Comparison of ENCODE assay signal across 8 cellular contexts in the genomic region with DNA sequence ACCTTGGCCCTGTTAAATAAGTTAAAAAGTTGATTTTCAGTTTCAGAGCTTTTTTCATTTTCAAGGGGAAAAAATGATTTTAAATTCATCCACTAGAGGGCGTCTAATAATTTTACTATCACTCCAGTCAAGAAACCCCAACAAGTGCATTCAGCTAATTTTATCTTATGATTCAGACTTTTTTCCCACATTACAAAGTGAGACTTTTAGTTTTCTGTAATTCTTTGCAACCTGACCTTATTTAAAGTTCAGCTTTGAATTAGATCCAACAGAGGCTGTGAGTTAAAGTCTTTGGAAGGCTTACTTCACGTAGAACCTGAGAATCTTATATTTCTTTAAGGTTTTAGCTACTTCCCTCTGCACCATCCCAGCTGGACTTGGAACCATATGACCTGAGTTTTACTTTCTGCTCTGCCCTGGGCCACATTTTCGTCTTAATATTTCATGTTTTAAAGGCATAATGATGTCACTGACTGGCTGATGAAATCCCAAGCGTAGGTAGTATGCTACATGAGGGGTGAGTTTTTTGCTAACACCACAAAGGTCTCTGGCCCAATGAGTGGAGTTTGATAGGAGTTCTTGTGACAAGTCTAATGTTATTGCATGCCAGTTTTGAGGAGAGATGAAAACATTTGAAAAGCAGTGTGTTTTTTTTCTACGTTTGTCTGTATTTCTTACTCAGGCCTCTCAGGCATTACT. TPM values are rescaled to one million over a fixed set of nuclear protein-coding genes. Genes with fewer than 3 reads are reported as not detected.
DNase-seq lines count a peak whose midpoint lies in the region; ATAC-seq and TF ChIP-seq lines count a peak whose summit lies in the region.
"Had no signal": no experiment of that assay in that cellular context is flagged by ENCODE, and none has a peak within 500 bp of the region (broad histone marks: within the 10 kb centered on the region; RNA-seq: fewer than 3 reads in every experiment).

No MANE protein-coding gene starts in this region.

- H3K4me3 Mint-ChIP-seq in MCF 10A (ENCODE audit: unreplicated experiment) (no peak overlapping the region), mesothelial cell of epicardium (no peak overlapping the region)
- H3K4me3 Mint-ChIP-seq: activated B cell treated with CpG ODN at 0.5 μM for 24 hours had no signal

- ATAC-seq in GM19351 (IDR thresholded peaks at IDR 0.05; ENCODE audit: unreplicated experiment) (peak; percentile 66), HG03521 (IDR thresholded peaks at IDR 0.05; ENCODE audit: unreplicated experiment) (no peak)

- POLR2A ChIA-PET in MCF 10A (lab: Yijun Ruan, JAX): interaction anchor here (0.6 to 0.7 kb wide), 2 partner anchors 81 to 463 kb away, joined by 3 read pairs; no protein-coding TSS in a partner anchor

- peak; percentile 32 for DNase-seq in DMS53 treated with DMSO at 0.1 percent for 48 hours (lab: John Stamatoyannopoulos, UW; ENCODE audit: unreplicated experiment)
- peak; percentile 48 for DNase-seq in NB4 (ENCODE audit: low read depth)
- DNase-seq in MCF 10A (ENCODE audit: unreplicated experiment): peak; percentile 39
- DNase-seq in mesothelial cell of epicardium (ENCODE audit: low spot score in 2 of 2, unreplicated experiment in 2 of 2): no peak
- DNase-seq in HPDE6-E6E7 (ENCODE audit: extremely low spot score): no peak
- DNase-seq: activated B cell treated with CpG ODN at 0.5 μM for 24 hours had no signal

- H3K27me3 Mint-ChIP-seq in MCF 10A (ENCODE audit: insufficient read depth, unreplicated experiment) (no peaks in the 10 kb centered on the region), mesothelial cell of epicardium (ENCODE audit: low read depth) (no peaks in the 10 kb centered on the region)
- H3K27me3 Mint-ChIP-seq: activated B cell treated with CpG ODN at 0.5 μM for 24 hours had no signal

- CTCF ChIA-PET in MCF 10A (lab: Yijun Ruan, JAX): interaction anchor here (0.6 to 2.6 kb wide), 26 partner anchors 11 to 1332 kb away, joined by 3 to 13 read pairs (median 5); no protein-coding TSS in a partner anchor

- no peak for TF ChIP-seq POLR2A in NB4 (IDR thresholded peaks at IDR 0.05; ENCODE audit: extremely low read depth, insufficient read length)

- H3K9me3 Mint-ChIP-seq in MCF 10A (ENCODE audit: unreplicated experiment) (no peaks in the 10 kb centered on the region), mesothelial cell of epicardium (peaks cover 3% of the 10 kb centered on the region)
- H3K9me3 Mint-ChIP-seq: activated B cell treated with CpG ODN at 0.5 μM for 24 hours had no signal

- H3K36me3 Mint-ChIP-seq in MCF 10A (ENCODE audit: insufficient read depth, unreplicated experiment): no peaks in the 10 kb centered on the region
- H3K36me3 Mint-ChIP-seq in mesothelial cell of epicardium: no peaks in the 10 kb centered on the region

- H3K27ac Mint-ChIP-seq in MCF 10A (ENCODE audit: low read depth, unreplicated experiment) (no peak overlapping the region), mesothelial cell of epicardium (no peak overlapping the region)
- H3K27ac Mint-ChIP-seq: activated B cell treated with CpG ODN at 0.5 μM for 24 hours had no signal

- TF ChIP-seq CTCF in NB4 (IDR thresholded peaks at IDR 0.05; ENCODE audit: low read depth, low read length) (peak; percentile 13), MCF 10A (IDR thresholded peaks at IDR 0.05; ENCODE audit: unreplicated experiment) (peak; percentile 48), mesothelial cell of epicardium (IDR thresholded peaks at IDR 0.05; ENCODE audit: unreplicated experiment) (peak; percentile 96)

- H3K4me1 Mint-ChIP-seq in MCF 10A (ENCODE audit: insufficient read depth, unreplicated experiment) (peaks cover 10% of the 10 kb centered on the region), mesothelial cell of epicardium (no peaks in the 10 kb centered on the region)

- H3K4me3 ChIP-seq in NB4 (ENCODE audit: low read depth, low read length): no peak overlapping the region

- BruUV-seq in MCF 10A (replicated peaks; lab: Mats Ljungman, UMichigan): no TSS peak

- intact Hi-C loops in MCF 10A (cut with micrococcal nuclease): loop anchor here (2.0 to 10.0 kb wide), 4 partner anchors 46 to 428 kb away; partner anchors contain the start of genes CENPC and UBA6

RNA-seq across cellular contexts. Expression of gene GNRHR, which starts 7.2 kb away (rescaled TPM):
- total RNA-seq in MCF 10A (2022) (not detected in 2 replicates), mesothelial cell of epicardium (not detected in 3 replicates)
- total RNA-seq: activated B cell treated with CpG ODN at 0.5 μM for 24 hours had no signal

RNA-seq across cellular contexts. Expression of gene UBA6, which starts 46.0 kb away (rescaled TPM):
- total RNA-seq in MCF 10A (2022): 83.1 and 97.4 TPM in 2 replicates
- 81.1 to 88.6 TPM (median 82.3 TPM) in 3 replicates for total RNA-seq in mesothelial cell of epicardium

Comparison
In these comparisons a context has a peak if more than half of its experiments do, and no peak if none do; other contexts are left out.
1. DNase-seq: peak in DMS53 treated with DMSO at 0.1 percent for 48 hours (single experiment), NB4 (single experiment) and MCF 10A (single experiment); none in mesothelial cell of epicardium (0 of 2) and HPDE6-E6E7 (single experiment).
2. CTCF ChIP-seq: peak in every context shown above with its lines; median percentile 96 in mesothelial cell of epicardium; 48 in MCF 10A; 13 in NB4.